Comparison of ENCODE assay signal across 8 cellular contexts in genomic region chr15:42735382-42736165, GRCh38. TPM values are rescaled to one million over a fixed set of nuclear protein-coding genes. Genes with fewer than 3 reads are reported as not detected.
DNase-seq lines count a peak whose midpoint lies in the region; TF ChIP-seq lines count a peak whose summit lies in the region.

No MANE protein-coding gene starts in this region.

- H3K4me3 ChIP-seq in BLaER1 treated with 17β-estradiol and CSF1 and Interleukin-3, amounts not matched to agents 10 nM and 100 nM = peak overlapping the region; percentile 89 to 99 (median 96)
- peak overlapping the region; percentile 65 for H3K4me3 ChIP-seq in MG63
- H3K4me3 ChIP-seq in effector memory CD4-positive, alpha-beta T cell (ENCODE audit: insufficient read depth, low read depth, low read length, poor library complexity, severe bottlenecking) = peak overlapping the region; percentile 80

- H3K27me3 Mint-ChIP-seq in nephron progenitor cell (ENCODE audit: low read depth, poor library complexity) = no peaks in the 10 kb centered on the region

- H3K27ac ChIP-seq in BLaER1 treated with 17β-estradiol and CSF1 and Interleukin-3, amounts not matched to agents 10 nM and 100 nM = peak overlapping the region in 7 of 11 experiments; percentile 81 to 91 (median 86); a peak in 11 of 22 replicates
- H3K27ac ChIP-seq in effector memory CD4-positive, alpha-beta T cell (ENCODE audit: insufficient read depth, low read length, poor library complexity, severe bottlenecking) = peak overlapping the region; percentile 72

- H3K9me3 Mint-ChIP-seq in nephron progenitor cell = no peaks in the 10 kb centered on the region

- no peaks in the 10 kb centered on the region for H3K27me3 ChIP-seq in BLaER1 treated with 17β-estradiol and CSF1 and Interleukin-3, amounts not matched to agents 10 nM and 100 nM
- H3K27me3 ChIP-seq in MG63 = no peaks in the 10 kb centered on the region
- no peaks in the 10 kb centered on the region for H3K27me3 ChIP-seq in effector memory CD4-positive, alpha-beta T cell (replicated peaks; ENCODE audit: control insufficient read depth, insufficient read depth, low read length, poor library complexity, severe bottlenecking)

- H3K4me3 Mint-ChIP-seq in nephron progenitor cell = peak overlapping the region; percentile 89

- H3K9me3 ChIP-seq in BLaER1 treated with 17β-estradiol and CSF1 and Interleukin-3, amounts not matched to agents 10 nM and 100 nM (replicated peaks in 1 of 11) = no peaks in the 10 kb centered on the region
- H3K9me3 ChIP-seq in MG63 = no peaks in the 10 kb centered on the region
- no peaks in the 10 kb centered on the region for H3K9me3 ChIP-seq in effector memory CD4-positive, alpha-beta T cell (ENCODE audit: control insufficient read depth, low read length)

- peaks cover 46 to 58% (median 51%) of the 10 kb centered on the region in 11 experiments for H3K36me3 ChIP-seq in BLaER1 treated with 17β-estradiol and CSF1 and Interleukin-3, amounts not matched to agents 10 nM and 100 nM
- peaks cover 21% of the 10 kb centered on the region for H3K36me3 ChIP-seq in MG63
- H3K36me3 ChIP-seq in effector memory CD4-positive, alpha-beta T cell (ENCODE audit: control insufficient read depth, insufficient read depth, low read length) = peaks cover 32% of the 10 kb centered on the region

- DNase-seq in MG63 (no peak), nephron progenitor cell (no peak), DMS114 treated with DMSO at 0.1 percent for 48 hours (lab: John Stamatoyannopoulos, UW; ENCODE audit: unreplicated experiment) (no peak), H4 (ENCODE audit: low spot score) (no peak), NCI-H2171 treated with DMSO at 0.1 percent for 48 hours (lab: John Stamatoyannopoulos, UW) (no peak), DMS53 (lab: John Stamatoyannopoulos, UW) (no peak)
- DNase-seq in effector memory CD4-positive, alpha-beta T cell = no peak

- H3K36me3 Mint-ChIP-seq in nephron progenitor cell (ENCODE audit: low read depth) = peaks cover 43% of the 10 kb centered on the region

- peak overlapping the region; percentile 54 for H3K27ac Mint-ChIP-seq in nephron progenitor cell

- no peak for TF ChIP-seq CTCF in nephron progenitor cell (IDR thresholded peaks at IDR 0.05)

- H3K9ac ChIP-seq in BLaER1 treated with 17β-estradiol and CSF1 and Interleukin-3, amounts not matched to agents 10 nM and 100 nM = peak overlapping the region; percentile 83 to 94 (median 91)

- peaks cover 42% of the 10 kb centered on the region for H3K4me1 Mint-ChIP-seq in nephron progenitor cell

- peaks cover 21 to 50% (median 39%) of the 10 kb centered on the region in 10 experiments for H3K4me1 ChIP-seq in BLaER1 treated with 17β-estradiol and CSF1 and Interleukin-3, amounts not matched to agents 10 nM and 100 nM
- H3K4me1 ChIP-seq in effector memory CD4-positive, alpha-beta T cell (ENCODE audit: control insufficient read depth, insufficient read depth, low read length, poor library complexity, severe bottlenecking) = peaks cover 12% of the 10 kb centered on the region

- peaks cover 0 to 56% (median 24%) of the 10 kb centered on the region in 11 experiments; a peak in 16 of 22 replicates for H4K20me1 ChIP-seq in BLaER1 treated with 17β-estradiol and CSF1 and Interleukin-3, amounts not matched to agents 10 nM and 100 nM

- peak overlapping the region; percentile 79 to 97 (median 89) for H3K4me2 ChIP-seq in BLaER1 treated with 17β-estradiol and CSF1 and Interleukin-3, amounts not matched to agents 10 nM and 100 nM

RNA-seq across cellular contexts. Expression of gene CDAN1, which starts 1.4 kb away (rescaled TPM):
- total RNA-seq in MG63 (2014; rRNA removed; shearing (Covaris generic); ENCODE audit: low replicate concordance) = 7.9 and 9.5 TPM in 2 replicates
- total RNA-seq in H4 (2014; rRNA removed; shearing (Covaris generic)) = 8.2 and 11.6 TPM in 2 replicates
